Comparison of ENCODE assay signal across 8 cellular contexts in the genomic region with DNA sequence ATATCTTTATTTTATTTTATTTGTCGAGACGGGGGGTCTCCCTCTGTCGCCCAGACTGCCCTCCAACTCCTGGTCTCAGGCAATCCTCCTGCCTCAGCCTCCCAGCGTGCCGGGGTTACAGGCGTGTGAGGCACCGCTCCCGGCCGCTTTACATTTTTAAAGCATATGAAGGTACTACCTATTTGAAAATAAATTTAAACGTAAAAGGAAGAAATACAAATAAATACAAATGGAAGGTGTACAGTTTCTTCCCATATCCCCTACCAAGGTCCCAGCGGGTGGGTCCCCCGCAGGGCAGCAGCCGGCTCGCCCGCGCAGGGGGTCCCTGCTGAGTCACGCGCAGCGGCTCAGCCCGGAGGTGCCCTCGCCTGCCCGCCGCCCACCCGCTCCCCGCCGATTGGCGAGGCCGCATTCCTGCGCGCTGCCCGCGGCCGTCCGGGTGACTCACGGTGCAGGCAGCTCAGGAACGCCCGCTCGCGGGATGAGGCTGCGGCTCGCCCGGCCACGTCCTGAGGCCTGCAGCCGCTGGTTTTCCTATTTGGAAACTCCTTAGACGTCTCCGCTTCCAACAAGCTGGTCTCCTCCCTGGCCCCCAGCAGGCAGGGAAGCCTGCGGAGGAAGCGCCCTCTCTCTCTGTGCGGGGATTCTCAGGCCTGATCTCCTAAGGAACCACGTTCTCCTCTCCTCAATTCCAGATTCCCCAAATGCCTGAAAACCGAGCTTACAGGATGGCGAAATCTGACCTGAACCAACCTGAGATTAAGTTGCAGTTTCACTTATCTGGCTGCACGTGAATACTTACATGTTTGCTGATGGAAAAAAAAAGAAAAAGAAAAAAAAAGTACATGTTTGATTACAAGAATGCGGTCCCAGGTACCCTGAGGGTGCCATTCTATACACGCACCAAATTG. TPM values are rescaled to one million over a fixed set of nuclear protein-coding genes. Genes with fewer than 3 reads are reported as not detected.
DNase-seq lines count a peak whose midpoint lies in the region; ATAC-seq and TF ChIP-seq lines count a peak whose summit lies in the region.

No MANE protein-coding gene starts in this region.

- no peak overlapping the region for H3K27ac Mint-ChIP-seq in naive B cell

- 14% methylated on average over 49 of the region's 55 CpGs for WGBS in suprapubic skin

- peak overlapping the region; percentile 49 for H3K4me3 ChIP-seq in ACC112 (ENCODE audit: low read depth, low read length)
- peak overlapping the region; percentile 32 to 44 for H3K4me3 ChIP-seq in HCT116 (replicated peaks in 1 of 2; ENCODE audit: low read depth in 1 of 2, low read length in 2 of 2)
- H3K4me3 ChIP-seq in suprapubic skin: peak overlapping the region; percentile 41

- H3K27me3 ChIP-seq in ACC112 (ENCODE audit: insufficient read depth, low read length) (no peaks in the 10 kb centered on the region), HCT116 (ENCODE audit: insufficient read depth, low read length) (no peaks in the 10 kb centered on the region), suprapubic skin (no peaks in the 10 kb centered on the region)

- H3K27me3 Mint-ChIP-seq in naive B cell: peaks cover 6 to 31% (median 29%) of the 10 kb centered on the region in 3 donors

- H3K36me3 Mint-ChIP-seq in naive B cell: no peaks in the 10 kb centered on the region

- H3K4me3 Mint-ChIP-seq in naive B cell: peak overlapping the region in 7 of 8 donors; percentile 50 to 80 (median 71)

- H3K36me3 ChIP-seq in ACC112 (ENCODE audit: insufficient read depth, low read length) (no peaks in the 10 kb centered on the region), HCT116 (ENCODE audit: control insufficient read depth in 1 of 2, insufficient read depth in 2 of 2, low read length in 2 of 2) (no peaks in the 10 kb centered on the region), suprapubic skin (no peaks in the 10 kb centered on the region)

- TF ChIP-seq EP300 in suprapubic skin (IDR thresholded peaks at IDR 0.05): no peak

- H3K9me2 ChIP-seq in HCT116 (ENCODE audit: insufficient read depth): no peaks in the 10 kb centered on the region

- CTCF ChIA-PET in HCT116 (lab: Charles Lee): interaction anchor here (0.6 to 4.2 kb wide), 7 partner anchors 11 to 236 kb away, joined by 3 to 33 read pairs (median 4); a partner anchor contains a TSS

- H3K79me2 ChIP-seq in ACC112 (ENCODE audit: control insufficient read depth, insufficient read depth, low read length, unreplicated experiment) (no peaks in the 10 kb centered on the region), HCT116 (ENCODE audit: insufficient read depth, low read length) (no peaks in the 10 kb centered on the region)

- H3K27ac ChIP-seq in ACC112 (ENCODE audit: low read depth, low read length) (peak overlapping the region; percentile 93), HCT116 (ENCODE audit: low read depth, low read length) (peak overlapping the region; percentile 90), suprapubic skin (peak overlapping the region; percentile 84)

- H3K4me2 ChIP-seq in HCT116 (ENCODE audit: low read length): peak overlapping the region; percentile 70

- DNase-seq in HCT116 (ENCODE audit: low read depth, low spot score) (peak; percentile 92), fibroblast of peridontal ligament (ENCODE audit: extremely low read depth) (peak; percentile 92), naive B cell (no peak), suprapubic skin (ENCODE audit: low spot score in 2 of 2) (peak; percentile 89)
- DNase-seq in activated CD8-positive, alpha-beta memory T cell treated with anti-CD3 and anti-CD28 coated beads, Interleukin-2, amount 50 U/mL, for 4 hours: peak; percentile 38

- H3K9me3 ChIP-seq in HCT116 (ENCODE audit: control insufficient read depth in 1 of 2, insufficient read depth in 1 of 2, low read depth in 1 of 2, low read length in 2 of 2) (no peaks in the 10 kb centered on the region), suprapubic skin (no peaks in the 10 kb centered on the region)

- H3K9ac ChIP-seq in HCT116 (ENCODE audit: low read length): peak overlapping the region; percentile 63

- TF ChIP-seq CTCF in HCT116 (IDR thresholded peaks at IDR 0.05 in 2 of 3, conservative IDR thresholded peaks at IDR 0.05 in 1 of 3; ENCODE audit: borderline replicate concordance in 1 of 3, insufficient read depth in 1 of 3, low read depth in 2 of 3, low read length in 2 of 3) (no peak), suprapubic skin (IDR thresholded peaks at IDR 0.05) (no peak)

- H3K4me1 ChIP-seq in ACC112 (ENCODE audit: control insufficient read depth, insufficient read depth, low read length, unreplicated experiment) (peaks cover 49% of the 10 kb centered on the region), HCT116 (ENCODE audit: control insufficient read depth in 1 of 2, insufficient read depth in 2 of 2, low read length in 2 of 2) (peaks cover 53 to 86% of the 10 kb centered on the region in 2 experiments), suprapubic skin (peaks cover 40% of the 10 kb centered on the region)

- H3K9me3 Mint-ChIP-seq in naive B cell: no peaks in the 10 kb centered on the region

- TF ChIP-seq POLR2A in HCT116 (IDR thresholded peaks at IDR 0.05; ENCODE audit: borderline replicate concordance, extremely low read depth, insufficient read depth, insufficient read length): no peak
- TF ChIP-seq POLR2A in suprapubic skin (IDR thresholded peaks at IDR 0.05): no peak

- H2AFZ ChIP-seq in ACC112 (ENCODE audit: low read length, unreplicated experiment) (peak overlapping the region; percentile 80), HCT116 (ENCODE audit: low read depth, low read length, poor library complexity, severe bottlenecking) (peak overlapping the region; percentile 59)

- H4K20me1 ChIP-seq in HCT116 (ENCODE audit: insufficient read depth): no peaks in the 10 kb centered on the region

- H3K4me1 Mint-ChIP-seq in naive B cell: peaks cover 16 to 25% (median 23%) of the 10 kb centered on the region in 3 donors

- ATAC-seq in HCT116 (peak; percentile 92), naive B cell (ENCODE audit: low read depth in 2 of 2) (peak in 1 of 2 donors; percentile 25), HG03045 (IDR thresholded peaks at IDR 0.05; ENCODE audit: unreplicated experiment) (no peak), HG03342 (IDR thresholded peaks at IDR 0.05; ENCODE audit: unreplicated experiment) (no peak)

- RAD21 ChIA-PET in HCT116 (lab: Charles Lee; ENCODE audit: low non-redundant PET in 1 of 2, low total read pairs in 2 of 2, uncharacterized antibody in 2 of 2, unreplicated experiment in 2 of 2): interaction anchor here (0.6 to 1.6 kb wide), 3 partner anchors 9 to 54 kb away, joined by 3 to 4 read pairs (median 4); no protein-coding TSS in a partner anchor

- intact Hi-C loops in HCT116 (cut with micrococcal nuclease): loop anchor here (1.0 kb wide), 1 partner anchor 54 kb away; a partner anchor contains a TSS

- TF ChIP-seq RAD21 in HCT116 (IDR thresholded peaks at IDR 0.05; ENCODE audit: low read depth): no peak

- POLR2A ChIA-PET in HCT116 (lab: Charles Lee): interaction anchor here (1.0 to 4.1 kb wide), 4 partner anchors 10 to 223 kb away, joined by 3 to 16 read pairs (median 8); a partner anchor contains a TSS

- BruUV-seq in HCT116 (replicated peaks; lab: Mats Ljungman, UMichigan): TSS peak; percentile 92

TF ChIP-seq in HCT116, 20 proteins besides CTCF, POLR2A, EP300 and RAD21:
- TF ChIP-seq CEBPB (IDR thresholded peaks at IDR 0.05; ENCODE audit: low read depth): peak; percentile 94
- TF ChIP-seq YY1 (IDR thresholded peaks at IDR 0.05; ENCODE audit: extremely low read depth, insufficient replicate concordance, low read depth, low read length): peak; percentile 57
- peak; percentile 84 for TF ChIP-seq CBX3 (IDR thresholded peaks at IDR 0.05; ENCODE audit: low read depth)
- TF ChIP-seq SIN3A (IDR thresholded peaks at IDR 0.05; ENCODE audit: low read depth): peak; percentile 93; the same call in 1 of the 2 replicates
- peak; percentile 96 for TF ChIP-seq SP1 (IDR thresholded peaks at IDR 0.05; ENCODE audit: low read depth)
- TF ChIP-seq EZH2 (IDR thresholded peaks at IDR 0.05): no peak
- peak; percentile 75 for TF ChIP-seq ZFX (IDR thresholded peaks at IDR 0.05)
- TF ChIP-seq TCF7L2 (IDR thresholded peaks at IDR 0.05; ENCODE audit: borderline replicate concordance, extremely low read depth, insufficient read depth, insufficient read length): peak; percentile 85
- TF ChIP-seq, protein P1, sequence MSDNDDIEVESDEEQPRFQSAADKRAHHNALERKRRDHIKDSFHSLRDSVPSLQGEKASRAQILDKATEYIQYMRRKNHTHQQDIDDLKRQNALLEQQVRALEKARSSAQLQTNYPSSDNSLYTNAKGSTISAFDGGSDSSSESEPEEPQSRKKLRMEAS (IDR thresholded peaks at IDR 0.05): peak; percentile 84
- peak; percentile 98 for TF ChIP-seq FOSL1 (IDR thresholded peaks at IDR 0.05; ENCODE audit: low read depth)
- TF ChIP-seq POLR2AphosphoS5 (IDR thresholded peaks at IDR 0.05; ENCODE audit: low read depth, low read length): peak; percentile 49
- TF ChIP-seq JUND (IDR thresholded peaks at IDR 0.05): peak; percentile 99
- no peak for TF ChIP-seq EZH2phosphoT487 (IDR thresholded peaks at IDR 0.05; ENCODE audit: borderline replicate concordance)
- TF ChIP-seq, protein P2, sequence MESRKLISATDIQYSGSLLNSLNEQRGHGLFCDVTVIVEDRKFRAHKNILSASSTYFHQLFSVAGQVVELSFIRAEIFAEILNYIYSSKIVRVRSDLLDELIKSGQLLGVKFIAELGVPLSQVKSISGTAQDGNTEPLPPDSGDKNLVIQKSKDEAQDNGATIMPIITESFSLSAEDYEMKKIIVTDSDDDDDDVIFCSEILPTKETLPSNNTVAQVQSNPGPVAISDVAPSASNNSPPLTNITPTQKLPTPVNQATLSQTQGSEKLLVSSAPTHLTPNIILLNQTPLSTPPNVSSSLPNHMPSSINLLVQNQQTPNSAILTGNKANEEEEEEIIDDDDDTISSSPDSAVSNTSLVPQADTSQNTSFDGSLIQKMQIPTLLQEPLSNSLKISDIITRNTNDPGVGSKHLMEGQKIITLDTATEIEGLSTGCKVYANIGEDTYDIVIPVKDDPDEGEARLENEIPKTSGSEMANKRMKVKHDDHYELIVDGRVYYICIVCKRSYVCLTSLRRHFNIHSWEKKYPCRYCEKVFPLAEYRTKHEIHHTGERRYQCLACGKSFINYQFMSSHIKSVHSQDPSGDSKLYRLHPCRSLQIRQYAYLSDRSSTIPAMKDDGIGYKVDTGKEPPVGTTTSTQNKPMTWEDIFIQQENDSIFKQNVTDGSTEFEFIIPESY (IDR thresholded peaks at IDR 0.05; ENCODE audit: extremely low read depth, insufficient replicate concordance, low read length): peak; percentile 68
- TF ChIP-seq EGR1 (IDR thresholded peaks at IDR 0.05; ENCODE audit: low read depth): peak; percentile 97
- TF ChIP-seq ZNF274 (IDR thresholded peaks at IDR 0.05; ENCODE audit: low read depth, low read length): no peak
- TF ChIP-seq SRF (IDR thresholded peaks at IDR 0.05; ENCODE audit: low read depth): no peak

RNA-seq across cellular contexts. Expression of a gene that starts 54.8 kb away (rescaled TPM):
- total RNA-seq in HCT116 (2021; ENCODE audit: unreplicated experiment) (16.4 TPM), suprapubic skin (10 to 100 TPM in 3 of 4 donors, 1 to 10 TPM in 1; 9.6 to 14.4 (median 11.9) TPM)
- 5.8 and 6.6 TPM in 2 replicates for polyA plus RNA-seq in HCT116 (2012)
- polyA plus RNA-seq in naive B cell (ENCODE audit: low read depth in 6 of 6): 10 to 100 TPM; 13.3 to 38.9 (median 19.1) TPM
